Comparison of ENCODE assay signal across 20 cellular contexts in genomic region chr3:102290241-102290640, GRCh38.
"Had no signal": no experiment of that assay in that cellular context is flagged by ENCODE, and none has a peak within 500 bp of the region (broad histone marks: within the 10 kb centered on the region; RNA-seq: fewer than 3 reads in every experiment).

No MANE protein-coding gene starts in this region.

- H3K4me1 ChIP-seq: left ventricle myocardium inferior, right atrium auricular region, right lobe of liver, spleen, suprapubic skin, tibial artery, upper lobe of right lung had no signal

- H3K27me3 ChIP-seq: ovary, right atrium auricular region, right lobe of liver, suprapubic skin, tibial artery, upper lobe of right lung had no signal

- H3K9me3 ChIP-seq: ovary, right lobe of liver, suprapubic skin, thoracic aorta, upper lobe of right lung had no signal

- H3K4me3 ChIP-seq: left ventricle myocardium inferior, lung, ovary, right atrium auricular region, right lobe of liver, spleen, suprapubic skin, thoracic aorta, tibial artery, upper lobe of right lung had no signal

- DNase-seq: hypothalamus; immature natural killer cell; left ventricle myocardium inferior; mesendoderm; naive thymus-derived CD8-positive, alpha-beta T cell; nephron progenitor cell; ovary; right lobe of liver; small intestine; spleen; stimulated activated CD4-positive, alpha-beta T cell treated with anti-CD3 and anti-CD28 coated beads, Interleukin-4, amount 100 ng/mL, for 24 hours; stimulated activated naive CD4-positive, alpha-beta T cell; tibial artery; trophoblast cell; upper lobe of right lung had no signal

- H3K27ac ChIP-seq: left ventricle myocardium inferior, ovary, right atrium auricular region, right lobe of liver, spleen, suprapubic skin, thoracic aorta, tibial artery, upper lobe of right lung had no signal

- ATAC-seq: naive thymus-derived CD8-positive, alpha-beta T cell; right lobe of liver; stimulated activated effector memory CD8-positive, alpha-beta T cell treated with anti-CD3 and anti-CD28 coated beads, Interleukin-12 subunit alpha, Interleukin-12 subunit beta, amount 100 ng/mL, for 72 hours; upper lobe of right lung had no signal

- H3K36me3 ChIP-seq: left ventricle myocardium inferior, ovary, right atrium auricular region, right lobe of liver, spleen, suprapubic skin, thoracic aorta, tibial artery, upper lobe of right lung had no signal
